Comparison of ENCODE assay signal across 1 cellular context in genomic region chr16:31458835-31459721, GRCh38.
TF ChIP-seq lines count a peak whose summit lies in the region.

TSS of gene ARMC5 (plus strand) at chr16:31459501. CDS start at chr16:31459525, 24 bp downstream.

TF ChIP-seq in HepG2, 621 proteins besides CTCF, POLR2A, EP300 and RAD21 (continued from another document and continues in another):
- TF ChIP-seq ZNF740 (CRISPR knock-in tag; IDR thresholded peaks at IDR 0.05) (peak; percentile 63), MEF2D (CRISPR knock-in tag; IDR thresholded peaks at IDR 0.05) (peak; percentile 93), ZNF562 (CRISPR knock-in tag; IDR thresholded peaks at IDR 0.05; ENCODE audit: borderline replicate concordance) (no peak), ZBTB33 (CRISPR knock-in tag; IDR thresholded peaks at IDR 0.05) (peak; percentile 45; the same call in 1 of the 2 replicates), KLF12 (CRISPR knock-in tag; IDR thresholded peaks at IDR 0.05; ENCODE audit: borderline replicate concordance) (peak; percentile 85), KAT2B (IDR thresholded peaks at IDR 0.05; ENCODE audit: borderline replicate concordance, low read depth, low read length) (no peak), USF2 (IDR thresholded peaks at IDR 0.05; ENCODE audit: low read depth, low read length) (no peak; the same call in 1 of the 2 replicates), USF2 (CRISPR knock-in tag; IDR thresholded peaks at IDR 0.05; ENCODE audit: borderline replicate concordance) (no peak), ZNF790 (CRISPR knock-in tag; IDR thresholded peaks at IDR 0.05; ENCODE audit: borderline replicate concordance) (peak; percentile 55), PTBP1 (IDR thresholded peaks at IDR 0.05; ENCODE audit: low read depth, low read length, poor library complexity, severe bottlenecking) (peak; percentile 55), EZH2 (conservative IDR thresholded peaks at IDR 0.05; ENCODE audit: low read depth, low read length) (no peak), HBP1 (CRISPR knock-in tag; IDR thresholded peaks at IDR 0.05; ENCODE audit: low read depth) (0 out of 2 replicates have a peak, but pooled peaks have one; percentile 76), PLRG1 (conservative IDR thresholded peaks at IDR 0.05) (no peak), NCOR1 (IDR thresholded peaks at IDR 0.05; ENCODE audit: borderline replicate concordance, low read length) (peak; percentile 77), ZNF276 (CRISPR knock-in tag; IDR thresholded peaks at IDR 0.05; ENCODE audit: low read depth) (peak; percentile 72), ZNF414 (CRISPR knock-in tag; IDR thresholded peaks at IDR 0.05) (peak; percentile 34; the same call in 1 of the 2 replicates), TOPORS (CRISPR knock-in tag; IDR thresholded peaks at IDR 0.05) (no peak; the same call in 1 of the 2 replicates), CENPX (CRISPR knock-in tag; IDR thresholded peaks at IDR 0.05) (no peak), TCF7L2 (IDR thresholded peaks at IDR 0.05; ENCODE audit: low read depth, low read length) (no peak), ZFP36L2 (CRISPR knock-in tag; IDR thresholded peaks at IDR 0.05) (peak; percentile 83; the same call in 1 of the 2 replicates), ZNF563 (CRISPR knock-in tag; IDR thresholded peaks at IDR 0.05) (peak; percentile 65; the same call in 1 of the 2 replicates), HOXA5 (CRISPR knock-in tag; IDR thresholded peaks at IDR 0.05) (peak; percentile 96), FOXK2 (IDR thresholded peaks at IDR 0.05) (no peak), GMEB1 (CRISPR knock-in tag; IDR thresholded peaks at IDR 0.05; ENCODE audit: borderline replicate concordance) (peak; percentile 98), ZNF329 (CRISPR knock-in tag; IDR thresholded peaks at IDR 0.05; ENCODE audit: low read depth) (peak; percentile 77; the same call in 1 of the 2 replicates), ZNF24 (IDR thresholded peaks at IDR 0.05) (no peak; the same call in 1 of the 2 replicates), ZNF282 (IDR thresholded peaks at IDR 0.05; ENCODE audit: partially characterized antibody) (no peak), ZNF597 (CRISPR knock-in tag; IDR thresholded peaks at IDR 0.05) (no peak), SRF (IDR thresholded peaks at IDR 0.05; ENCODE audit: low read depth, low read length) (no peak), ZNF224 (CRISPR knock-in tag; IDR thresholded peaks at IDR 0.05) (peak; percentile 10), MTERF4 (CRISPR knock-in tag; IDR thresholded peaks at IDR 0.05) (peak; percentile 88), ZNF225 (CRISPR knock-in tag; IDR thresholded peaks at IDR 0.05) (peak; percentile 74; the same call in 1 of the 2 replicates), ARID3A (IDR thresholded peaks at IDR 0.05; ENCODE audit: low read depth, low read length) (no peak), MXI1 (IDR thresholded peaks at IDR 0.05; ENCODE audit: borderline replicate concordance, low read depth, low read length) (peak; percentile 93; the same call in 2 of the 3 replicates), ZBTB20 (CRISPR knock-in tag; IDR thresholded peaks at IDR 0.05; ENCODE audit: borderline replicate concordance, low read depth) (no peak; the same call in 1 of the 2 replicates), MEIS1 (CRISPR knock-in tag; IDR thresholded peaks at IDR 0.05; ENCODE audit: borderline replicate concordance) (peak; percentile 80; the same call in 1 of the 2 replicates), AGO2 (optimal IDR thresholded peaks at IDR 0.05; ENCODE audit: low read depth, low read length) (peak; percentile 89), ZBTB42 (CRISPR knock-in tag; IDR thresholded peaks at IDR 0.05) (0 out of 2 replicates have a peak, but pooled peaks have one; percentile 83), ZNF615 (CRISPR knock-in tag; IDR thresholded peaks at IDR 0.05; ENCODE audit: borderline replicate concordance) (0 out of 2 replicates have a peak, but pooled peaks have one; percentile 38), HNRNPK (IDR thresholded peaks at IDR 0.05; ENCODE audit: low read depth, low read length, poor library complexity, severe bottlenecking) (peak; percentile 30), ZNF720 (CRISPR knock-in tag; IDR thresholded peaks at IDR 0.05) (peak; percentile 38; the same call in 1 of the 2 replicates), ZNF143 (CRISPR knock-in tag; IDR thresholded peaks at IDR 0.05) (peak; percentile 98), ZFP82 (CRISPR knock-in tag; IDR thresholded peaks at IDR 0.05; ENCODE audit: borderline replicate concordance) (peak; percentile 93; the same call in 1 of the 2 replicates), ZSCAN25 (CRISPR knock-in tag; IDR thresholded peaks at IDR 0.05) (no peak; the same call in 1 of the 2 replicates)
